ENCODE assay signal across 1 cellular context in the genomic region with DNA sequence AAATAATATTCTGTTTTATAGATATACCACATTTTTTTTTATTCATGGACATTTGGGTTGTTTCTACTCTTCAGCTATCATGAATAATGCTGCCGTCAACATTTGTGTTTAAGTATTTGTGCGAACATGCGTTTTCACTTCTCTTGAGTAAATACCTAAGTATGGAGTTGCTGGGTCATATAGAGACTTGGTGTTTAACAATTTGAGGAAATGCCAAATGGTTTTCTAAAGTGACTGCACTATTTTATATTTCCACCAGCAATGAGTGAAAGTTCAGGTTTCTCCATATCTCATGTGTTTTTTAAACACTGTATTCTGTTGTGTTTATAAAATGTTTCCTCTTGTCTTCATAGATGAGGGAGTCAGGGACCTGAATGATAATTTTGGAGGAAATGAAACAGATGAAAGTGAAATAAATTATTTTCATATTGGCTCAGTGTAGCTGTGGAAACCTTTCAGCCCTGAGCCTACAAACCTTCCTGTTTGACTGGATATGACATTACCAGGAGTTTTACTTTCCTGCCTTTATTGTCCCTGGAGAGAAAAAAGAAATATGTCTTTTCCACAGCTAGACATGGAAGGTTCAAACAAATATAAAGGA.
TF ChIP-seq lines count a peak whose summit lies in the region.

No MANE protein-coding gene starts in this region.

TF ChIP-seq in GM12878, 131 proteins besides CTCF, POLR2A, EP300 and RAD21 (continued from another document and continues in another):
- TF ChIP-seq WRNIP1 (IDR thresholded peaks at IDR 0.05; ENCODE audit: borderline replicate concordance, low read depth, low read length), result no peak
- no peak for TF ChIP-seq CHD2 (IDR thresholded peaks at IDR 0.05; ENCODE audit: borderline replicate concordance, low read depth, low read length)
- no peak for TF ChIP-seq TCF12 (IDR thresholded peaks at IDR 0.05; ENCODE audit: low read depth, low read length)
- no peak for TF ChIP-seq CBX5 (IDR thresholded peaks at IDR 0.05; ENCODE audit: low read depth)
- TF ChIP-seq, protein P1, sequence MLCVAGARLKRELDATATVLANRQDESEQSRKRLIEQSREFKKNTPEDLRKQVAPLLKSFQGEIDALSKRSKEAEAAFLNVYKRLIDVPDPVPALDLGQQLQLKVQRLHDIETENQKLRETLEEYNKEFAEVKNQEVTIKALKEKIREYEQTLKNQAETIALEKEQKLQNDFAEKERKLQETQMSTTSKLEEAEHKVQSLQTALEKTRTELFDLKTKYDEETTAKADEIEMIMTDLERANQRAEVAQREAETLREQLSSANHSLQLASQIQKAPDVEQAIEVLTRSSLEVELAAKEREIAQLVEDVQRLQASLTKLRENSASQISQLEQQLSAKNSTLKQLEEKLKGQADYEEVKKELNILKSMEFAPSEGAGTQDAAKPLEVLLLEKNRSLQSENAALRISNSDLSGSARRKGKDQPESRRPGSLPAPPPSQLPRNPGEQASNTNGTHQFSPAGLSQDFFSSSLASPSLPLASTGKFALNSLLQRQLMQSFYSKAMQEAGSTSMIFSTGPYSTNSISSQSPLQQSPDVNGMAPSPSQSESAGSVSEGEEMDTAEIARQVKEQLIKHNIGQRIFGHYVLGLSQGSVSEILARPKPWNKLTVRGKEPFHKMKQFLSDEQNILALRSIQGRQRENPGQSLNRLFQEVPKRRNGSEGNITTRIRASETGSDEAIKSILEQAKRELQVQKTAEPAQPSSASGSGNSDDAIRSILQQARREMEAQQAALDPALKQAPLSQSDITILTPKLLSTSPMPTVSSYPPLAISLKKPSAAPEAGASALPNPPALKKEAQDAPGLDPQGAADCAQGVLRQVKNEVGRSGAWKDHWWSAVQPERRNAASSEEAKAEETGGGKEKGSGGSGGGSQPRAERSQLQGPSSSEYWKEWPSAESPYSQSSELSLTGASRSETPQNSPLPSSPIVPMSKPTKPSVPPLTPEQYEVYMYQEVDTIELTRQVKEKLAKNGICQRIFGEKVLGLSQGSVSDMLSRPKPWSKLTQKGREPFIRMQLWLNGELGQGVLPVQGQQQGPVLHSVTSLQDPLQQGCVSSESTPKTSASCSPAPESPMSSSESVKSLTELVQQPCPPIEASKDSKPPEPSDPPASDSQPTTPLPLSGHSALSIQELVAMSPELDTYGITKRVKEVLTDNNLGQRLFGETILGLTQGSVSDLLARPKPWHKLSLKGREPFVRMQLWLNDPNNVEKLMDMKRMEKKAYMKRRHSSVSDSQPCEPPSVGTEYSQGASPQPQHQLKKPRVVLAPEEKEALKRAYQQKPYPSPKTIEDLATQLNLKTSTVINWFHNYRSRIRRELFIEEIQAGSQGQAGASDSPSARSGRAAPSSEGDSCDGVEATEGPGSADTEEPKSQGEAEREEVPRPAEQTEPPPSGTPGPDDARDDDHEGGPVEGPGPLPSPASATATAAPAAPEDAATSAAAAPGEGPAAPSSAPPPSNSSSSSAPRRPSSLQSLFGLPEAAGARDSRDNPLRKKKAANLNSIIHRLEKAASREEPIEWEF (IDR thresholded peaks at IDR 0.05; ENCODE audit: insufficient replicate concordance, low read depth, low read length), result no peak
- TF ChIP-seq MTA3 (IDR thresholded peaks at IDR 0.05; ENCODE audit: borderline replicate concordance, low read length), result no peak
- TF ChIP-seq HCFC1 (IDR thresholded peaks at IDR 0.05; ENCODE audit: low read length), result no peak
- TF ChIP-seq ZNF622 (IDR thresholded peaks at IDR 0.05), result no peak
- TF ChIP-seq, protein P2, sequence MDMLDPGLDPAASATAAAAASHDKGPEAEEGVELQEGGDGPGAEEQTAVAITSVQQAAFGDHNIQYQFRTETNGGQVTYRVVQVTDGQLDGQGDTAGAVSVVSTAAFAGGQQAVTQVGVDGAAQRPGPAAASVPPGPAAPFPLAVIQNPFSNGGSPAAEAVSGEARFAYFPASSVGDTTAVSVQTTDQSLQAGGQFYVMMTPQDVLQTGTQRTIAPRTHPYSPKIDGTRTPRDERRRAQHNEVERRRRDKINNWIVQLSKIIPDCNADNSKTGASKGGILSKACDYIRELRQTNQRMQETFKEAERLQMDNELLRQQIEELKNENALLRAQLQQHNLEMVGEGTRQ (IDR thresholded peaks at IDR 0.05; ENCODE audit: borderline replicate concordance, low read depth, low read length), result no peak
- TF ChIP-seq, protein P3, sequence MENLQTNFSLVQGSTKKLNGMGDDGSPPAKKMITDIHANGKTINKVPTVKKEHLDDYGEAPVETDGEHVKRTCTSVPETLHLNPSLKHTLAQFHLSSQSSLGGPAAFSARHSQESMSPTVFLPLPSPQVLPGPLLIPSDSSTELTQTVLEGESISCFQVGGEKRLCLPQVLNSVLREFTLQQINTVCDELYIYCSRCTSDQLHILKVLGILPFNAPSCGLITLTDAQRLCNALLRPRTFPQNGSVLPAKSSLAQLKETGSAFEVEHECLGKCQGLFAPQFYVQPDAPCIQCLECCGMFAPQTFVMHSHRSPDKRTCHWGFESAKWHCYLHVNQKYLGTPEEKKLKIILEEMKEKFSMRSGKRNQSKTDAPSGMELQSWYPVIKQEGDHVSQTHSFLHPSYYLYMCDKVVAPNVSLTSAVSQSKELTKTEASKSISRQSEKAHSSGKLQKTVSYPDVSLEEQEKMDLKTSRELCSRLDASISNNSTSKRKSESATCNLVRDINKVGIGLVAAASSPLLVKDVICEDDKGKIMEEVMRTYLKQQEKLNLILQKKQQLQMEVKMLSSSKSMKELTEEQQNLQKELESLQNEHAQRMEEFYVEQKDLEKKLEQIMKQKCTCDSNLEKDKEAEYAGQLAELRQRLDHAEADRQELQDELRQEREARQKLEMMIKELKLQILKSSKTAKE (IDR thresholded peaks at IDR 0.05; ENCODE audit: low read depth, poor library complexity, severe bottlenecking), result peak; percentile 32
- TF ChIP-seq SUZ12 (IDR thresholded peaks at IDR 0.05; ENCODE audit: unreplicated experiment), result no peak
- no peak for TF ChIP-seq SIN3A (IDR thresholded peaks at IDR 0.05; ENCODE audit: low read depth, low read length)
- TF ChIP-seq, protein P4, sequence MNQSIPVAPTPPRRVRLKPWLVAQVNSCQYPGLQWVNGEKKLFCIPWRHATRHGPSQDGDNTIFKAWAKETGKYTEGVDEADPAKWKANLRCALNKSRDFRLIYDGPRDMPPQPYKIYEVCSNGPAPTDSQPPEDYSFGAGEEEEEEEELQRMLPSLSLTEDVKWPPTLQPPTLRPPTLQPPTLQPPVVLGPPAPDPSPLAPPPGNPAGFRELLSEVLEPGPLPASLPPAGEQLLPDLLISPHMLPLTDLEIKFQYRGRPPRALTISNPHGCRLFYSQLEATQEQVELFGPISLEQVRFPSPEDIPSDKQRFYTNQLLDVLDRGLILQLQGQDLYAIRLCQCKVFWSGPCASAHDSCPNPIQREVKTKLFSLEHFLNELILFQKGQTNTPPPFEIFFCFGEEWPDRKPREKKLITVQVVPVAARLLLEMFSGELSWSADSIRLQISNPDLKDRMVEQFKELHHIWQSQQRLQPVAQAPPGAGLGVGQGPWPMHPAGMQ (IDR thresholded peaks at IDR 0.05; ENCODE audit: borderline replicate concordance), result no peak
- TF ChIP-seq CBX3 (IDR thresholded peaks at IDR 0.05; ENCODE audit: borderline replicate concordance, low read depth), result no peak
- no peak for TF ChIP-seq LARP7 (IDR thresholded peaks at IDR 0.05)
- TF ChIP-seq, protein P5, sequence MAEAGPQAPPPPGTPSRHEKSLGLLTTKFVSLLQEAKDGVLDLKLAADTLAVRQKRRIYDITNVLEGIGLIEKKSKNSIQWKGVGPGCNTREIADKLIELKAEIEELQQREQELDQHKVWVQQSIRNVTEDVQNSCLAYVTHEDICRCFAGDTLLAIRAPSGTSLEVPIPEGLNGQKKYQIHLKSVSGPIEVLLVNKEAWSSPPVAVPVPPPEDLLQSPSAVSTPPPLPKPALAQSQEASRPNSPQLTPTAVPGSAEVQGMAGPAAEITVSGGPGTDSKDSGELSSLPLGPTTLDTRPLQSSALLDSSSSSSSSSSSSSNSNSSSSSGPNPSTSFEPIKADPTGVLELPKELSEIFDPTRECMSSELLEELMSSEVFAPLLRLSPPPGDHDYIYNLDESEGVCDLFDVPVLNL (IDR thresholded peaks at IDR 0.05; ENCODE audit: low read depth, low read length), result no peak
- peak; percentile 72 for TF ChIP-seq NFIC (IDR thresholded peaks at IDR 0.05; ENCODE audit: low read depth, low read length)
- no peak for TF ChIP-seq JUND (IDR thresholded peaks at IDR 0.05; ENCODE audit: low read depth, low read length)
- TF ChIP-seq ASH2L (IDR thresholded peaks at IDR 0.05; ENCODE audit: borderline replicate concordance, low read depth), result no peak
- TF ChIP-seq, protein P6, sequence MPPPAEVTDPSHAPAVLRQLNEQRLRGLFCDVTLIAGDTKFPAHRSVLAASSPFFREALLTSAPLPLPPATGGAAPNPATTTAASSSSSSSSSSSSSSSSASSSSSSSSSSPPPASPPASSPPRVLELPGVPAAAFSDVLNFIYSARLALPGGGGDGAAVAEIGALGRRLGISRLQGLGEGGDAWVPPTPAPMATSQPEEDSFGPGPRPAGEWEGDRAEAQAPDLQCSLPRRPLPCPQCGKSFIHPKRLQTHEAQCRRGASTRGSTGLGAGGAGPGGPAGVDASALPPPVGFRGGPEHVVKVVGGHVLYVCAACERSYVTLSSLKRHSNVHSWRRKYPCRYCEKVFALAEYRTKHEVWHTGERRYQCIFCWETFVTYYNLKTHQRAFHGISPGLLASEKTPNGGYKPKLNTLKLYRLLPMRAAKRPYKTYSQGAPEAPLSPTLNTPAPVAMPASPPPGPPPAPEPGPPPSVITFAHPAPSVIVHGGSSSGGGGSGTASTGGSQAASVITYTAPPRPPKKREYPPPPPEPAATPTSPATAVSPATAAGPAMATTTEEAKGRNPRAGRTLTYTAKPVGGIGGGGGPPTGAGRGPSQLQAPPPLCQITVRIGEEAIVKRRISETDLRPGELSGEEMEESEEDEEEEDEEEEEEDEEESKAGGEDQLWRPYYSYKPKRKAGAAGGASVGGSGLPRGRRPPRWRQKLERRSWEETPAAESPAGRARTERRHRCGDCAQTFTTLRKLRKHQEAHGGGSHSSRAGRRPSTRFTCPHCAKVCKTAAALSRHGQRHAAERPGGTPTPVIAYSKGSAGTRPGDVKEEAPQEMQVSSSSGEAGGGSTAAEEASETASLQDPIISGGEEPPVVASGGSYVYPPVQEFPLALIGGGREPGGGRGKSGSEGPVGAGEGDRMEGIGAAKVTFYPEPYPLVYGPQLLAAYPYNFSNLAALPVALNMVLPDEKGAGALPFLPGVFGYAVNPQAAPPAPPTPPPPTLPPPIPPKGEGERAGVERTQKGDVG (CRISPR knock-in tag; IDR thresholded peaks at IDR 0.05), result no peak
- TF ChIP-seq NBN (IDR thresholded peaks at IDR 0.05), result no peak
- no peak for TF ChIP-seq SREBF2 (IDR thresholded peaks at IDR 0.05; ENCODE audit: low read length)
- TF ChIP-seq, protein P7, sequence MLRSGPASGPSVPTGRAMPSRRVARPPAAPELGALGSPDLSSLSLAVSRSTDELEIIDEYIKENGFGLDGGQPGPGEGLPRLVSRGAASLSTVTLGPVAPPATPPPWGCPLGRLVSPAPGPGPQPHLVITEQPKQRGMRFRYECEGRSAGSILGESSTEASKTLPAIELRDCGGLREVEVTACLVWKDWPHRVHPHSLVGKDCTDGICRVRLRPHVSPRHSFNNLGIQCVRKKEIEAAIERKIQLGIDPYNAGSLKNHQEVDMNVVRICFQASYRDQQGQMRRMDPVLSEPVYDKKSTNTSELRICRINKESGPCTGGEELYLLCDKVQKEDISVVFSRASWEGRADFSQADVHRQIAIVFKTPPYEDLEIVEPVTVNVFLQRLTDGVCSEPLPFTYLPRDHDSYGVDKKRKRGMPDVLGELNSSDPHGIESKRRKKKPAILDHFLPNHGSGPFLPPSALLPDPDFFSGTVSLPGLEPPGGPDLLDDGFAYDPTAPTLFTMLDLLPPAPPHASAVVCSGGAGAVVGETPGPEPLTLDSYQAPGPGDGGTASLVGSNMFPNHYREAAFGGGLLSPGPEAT (IDR thresholded peaks at IDR 0.05; ENCODE audit: low read depth), result 0 out of 2 replicates have a peak, but pooled peaks have one; percentile 26
- no peak for TF ChIP-seq EED (IDR thresholded peaks at IDR 0.05; ENCODE audit: low read depth)
- TF ChIP-seq, protein P8, sequence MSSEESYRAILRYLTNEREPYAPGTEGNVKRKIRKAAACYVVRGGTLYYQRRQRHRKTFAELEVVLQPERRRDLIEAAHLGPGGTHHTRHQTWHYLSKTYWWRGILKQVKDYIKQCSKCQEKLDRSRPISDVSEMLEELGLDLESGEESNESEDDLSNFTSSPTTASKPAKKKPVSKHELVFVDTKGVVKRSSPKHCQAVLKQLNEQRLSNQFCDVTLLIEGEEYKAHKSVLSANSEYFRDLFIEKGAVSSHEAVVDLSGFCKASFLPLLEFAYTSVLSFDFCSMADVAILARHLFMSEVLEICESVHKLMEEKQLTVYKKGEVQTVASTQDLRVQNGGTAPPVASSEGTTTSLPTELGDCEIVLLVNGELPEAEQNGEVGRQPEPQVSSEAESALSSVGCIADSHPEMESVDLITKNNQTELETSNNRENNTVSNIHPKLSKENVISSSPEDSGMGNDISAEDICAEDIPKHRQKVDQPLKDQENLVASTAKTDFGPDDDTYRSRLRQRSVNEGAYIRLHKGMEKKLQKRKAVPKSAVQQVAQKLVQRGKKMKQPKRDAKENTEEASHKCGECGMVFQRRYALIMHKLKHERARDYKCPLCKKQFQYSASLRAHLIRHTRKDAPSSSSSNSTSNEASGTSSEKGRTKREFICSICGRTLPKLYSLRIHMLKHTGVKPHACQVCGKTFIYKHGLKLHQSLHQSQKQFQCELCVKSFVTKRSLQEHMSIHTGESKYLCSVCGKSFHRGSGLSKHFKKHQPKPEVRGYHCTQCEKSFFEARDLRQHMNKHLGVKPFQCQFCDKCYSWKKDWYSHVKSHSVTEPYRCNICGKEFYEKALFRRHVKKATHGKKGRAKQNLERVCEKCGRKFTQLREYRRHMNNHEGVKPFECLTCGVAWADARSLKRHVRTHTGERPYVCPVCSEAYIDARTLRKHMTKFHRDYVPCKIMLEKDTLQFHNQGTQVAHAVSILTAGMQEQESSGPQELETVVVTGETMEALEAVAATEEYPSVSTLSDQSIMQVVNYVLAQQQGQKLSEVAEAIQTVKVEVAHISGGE (CRISPR knock-in tag; IDR thresholded peaks at IDR 0.05), result no peak
- no peak for TF ChIP-seq FOXK2 (IDR thresholded peaks at IDR 0.05)
- TF ChIP-seq, protein P9, sequence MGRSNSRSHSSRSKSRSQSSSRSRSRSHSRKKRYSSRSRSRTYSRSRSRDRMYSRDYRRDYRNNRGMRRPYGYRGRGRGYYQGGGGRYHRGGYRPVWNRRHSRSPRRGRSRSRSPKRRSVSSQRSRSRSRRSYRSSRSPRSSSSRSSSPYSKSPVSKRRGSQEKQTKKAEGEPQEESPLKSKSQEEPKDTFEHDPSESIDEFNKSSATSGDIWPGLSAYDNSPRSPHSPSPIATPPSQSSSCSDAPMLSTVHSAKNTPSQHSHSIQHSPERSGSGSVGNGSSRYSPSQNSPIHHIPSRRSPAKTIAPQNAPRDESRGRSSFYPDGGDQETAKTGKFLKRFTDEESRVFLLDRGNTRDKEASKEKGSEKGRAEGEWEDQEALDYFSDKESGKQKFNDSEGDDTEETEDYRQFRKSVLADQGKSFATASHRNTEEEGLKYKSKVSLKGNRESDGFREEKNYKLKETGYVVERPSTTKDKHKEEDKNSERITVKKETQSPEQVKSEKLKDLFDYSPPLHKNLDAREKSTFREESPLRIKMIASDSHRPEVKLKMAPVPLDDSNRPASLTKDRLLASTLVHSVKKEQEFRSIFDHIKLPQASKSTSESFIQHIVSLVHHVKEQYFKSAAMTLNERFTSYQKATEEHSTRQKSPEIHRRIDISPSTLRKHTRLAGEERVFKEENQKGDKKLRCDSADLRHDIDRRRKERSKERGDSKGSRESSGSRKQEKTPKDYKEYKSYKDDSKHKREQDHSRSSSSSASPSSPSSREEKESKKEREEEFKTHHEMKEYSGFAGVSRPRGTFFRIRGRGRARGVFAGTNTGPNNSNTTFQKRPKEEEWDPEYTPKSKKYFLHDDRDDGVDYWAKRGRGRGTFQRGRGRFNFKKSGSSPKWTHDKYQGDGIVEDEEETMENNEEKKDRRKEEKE (IDR thresholded peaks at IDR 0.05), result no peak
- TF ChIP-seq DPF2 (IDR thresholded peaks at IDR 0.05), result no peak
